In genomic region chr3:116441652-116442051, GRCh38 we compare ENCODE assay signal across 24 cellular contexts. TPM values are rescaled to one million over a fixed set of nuclear protein-coding genes. Genes with fewer than 3 reads are reported as not detected.
DNase-seq lines count a peak whose midpoint lies in the region; ATAC-seq, FAIRE-seq and TF ChIP-seq lines count a peak whose summit lies in the region.
"Had no signal": no experiment of that assay in that cellular context is flagged by ENCODE, and none has a peak within 500 bp of the region (broad histone marks: within the 10 kb centered on the region; RNA-seq: fewer than 3 reads in every experiment).

No MANE protein-coding gene starts in this region.

- no peak for TF ChIP-seq CTCF in brain (conservative IDR thresholded peaks at IDR 0.05)
- no peak for TF ChIP-seq CTCF in mesothelial cell of epicardium (IDR thresholded peaks at IDR 0.05; ENCODE audit: unreplicated experiment)
- TF ChIP-seq CTCF in upper lobe of left lung (IDR thresholded peaks at IDR 0.05), result no peak

- no peak overlapping the region for H3K9ac ChIP-seq in mesendoderm (ENCODE audit: low read length)
- H3K9ac ChIP-seq: SK-N-SH had no signal

- H2AK5ac ChIP-seq in mesendoderm (ENCODE audit: low read length), result no peak overlapping the region

- WGBS in mesendoderm (ENCODE audit: extremely low coverage, insufficient coverage, low lambda C conversion rate), result no CpG with 5 or more reads among the region's 4 CpGs
- 93 to 97% methylated on average over 4 of the region's 4 CpGs for whole genome bisulfite sequencing in upper lobe of left lung, 2 donors

- H3K4ac ChIP-seq in mesendoderm (ENCODE audit: low read depth, low read length), result no peak overlapping the region

- H3K4me3 ChIP-seq in mesendoderm (ENCODE audit: low read length), result no peak overlapping the region
- H3K4me3 ChIP-seq in upper lobe of left lung, result no peak overlapping the region
- H3K4me3 ChIP-seq: HAP-1 had no signal

- no peak overlapping the region for H2BK120ac ChIP-seq in mesendoderm (ENCODE audit: low read depth, low read length)

- H3K27ac Mint-ChIP-seq in brain (peak overlapping the region in 3 of 5 experiments; percentile 88 to 97 (median 95)), mesothelial cell of epicardium (peak overlapping the region; percentile 1)

- no peak overlapping the region for H3K56ac ChIP-seq in mesendoderm (ENCODE audit: low read length)

- H3K4me1 ChIP-seq in mesendoderm (ENCODE audit: control insufficient read depth, low read depth, low read length) (peaks cover 3% of the 10 kb centered on the region), upper lobe of left lung (no peaks in the 10 kb centered on the region)
- H3K4me1 ChIP-seq: HAP-1 had no signal

- no peak overlapping the region for H2BK15ac ChIP-seq in mesendoderm (replicated peaks; ENCODE audit: low read depth)

- H3K4me3 Mint-ChIP-seq in brain, result peak overlapping the region; percentile 88 to 95 (median 91)
- peak overlapping the region; percentile 17 for H3K4me3 Mint-ChIP-seq in mesothelial cell of epicardium

- H3K4me1 Mint-ChIP-seq in brain (peaks cover 63% of the 10 kb centered on the region), mesothelial cell of epicardium (peaks cover 38% of the 10 kb centered on the region)

- H3K9me3 ChIP-seq in upper lobe of left lung, result no peaks in the 10 kb centered on the region
- H3K9me3 ChIP-seq: HAP-1, SK-N-SH had no signal

- H3K4me2 ChIP-seq in mesendoderm (ENCODE audit: low read length), result no peak overlapping the region

- H4K5ac ChIP-seq in mesendoderm (ENCODE audit: low read length), result no peak overlapping the region

- peak; percentile 67 for FAIRE-seq in G401.6 (lab: Jason Lieb, UNC)
- FAIRE-seq: D721Med had no signal

- H3K79me2 ChIP-seq in mesendoderm (ENCODE audit: control insufficient read depth, insufficient read depth, low read length), result no peaks in the 10 kb centered on the region

- H2BK5ac ChIP-seq in mesendoderm (ENCODE audit: low read length), result no peak overlapping the region

- H3K9me3 Mint-ChIP-seq in brain (no peaks in the 10 kb centered on the region), mesothelial cell of epicardium (no peaks in the 10 kb centered on the region)

- H3K36me3 Mint-ChIP-seq in brain (no peaks in the 10 kb centered on the region), mesothelial cell of epicardium (no peaks in the 10 kb centered on the region)

- no peak for TF ChIP-seq EP300 in upper lobe of left lung (IDR thresholded peaks at IDR 0.05)

- TF ChIP-seq POLR2A in upper lobe of left lung (IDR thresholded peaks at IDR 0.05), result no peak

- H3K27me3 Mint-ChIP-seq in brain, result no peaks in the 10 kb centered on the region
- H3K27me3 Mint-ChIP-seq in mesothelial cell of epicardium (ENCODE audit: low read depth), result peaks cover 28% of the 10 kb centered on the region

- H3K27ac ChIP-seq in mesendoderm (ENCODE audit: low read depth, low read length), result no peak overlapping the region
- H3K27ac ChIP-seq in upper lobe of left lung, result no peak overlapping the region
- H3K27ac ChIP-seq: C4-2B, HL-60 had no signal

- H3K79me1 ChIP-seq in mesendoderm (ENCODE audit: low read length), result no peaks in the 10 kb centered on the region

- H3K27me3 ChIP-seq in mesendoderm (ENCODE audit: insufficient read depth, low read length, poor library complexity) (no peaks in the 10 kb centered on the region), upper lobe of left lung (no peaks in the 10 kb centered on the region)

- H4K8ac ChIP-seq in mesendoderm (ENCODE audit: low read depth, low read length), result no peak overlapping the region

- H3K36me3 ChIP-seq in mesendoderm (ENCODE audit: control insufficient read depth, insufficient read depth, low read length) (no peaks in the 10 kb centered on the region), upper lobe of left lung (no peaks in the 10 kb centered on the region)
- H3K36me3 ChIP-seq: HAP-1 had no signal

- DNase-seq in mesothelial cell of epicardium (ENCODE audit: low spot score in 2 of 2, unreplicated experiment in 2 of 2), result no peak
- peak; percentile 69 for DNase-seq in superior temporal gyrus (ENCODE audit: extremely low spot score)
- no peak for DNase-seq in mesendoderm
- no peak for DNase-seq in A172 (ENCODE audit: low spot score)
- DNase-seq in upper lobe of left lung, result no peak
- DNase-seq: ACHN, DMS79 treated with DMSO at 0.1 percent for 48 hours, GF-D8, IMR-90, NCI-H1048, NCI-H1436, NCI-H2029 treated with DMSO at 0.1 percent for 48 hours, NCI-H2171, NCI-H446, NCI-H748 treated with DMSO at 0.1 percent for 48 hours, Right ventricle myocardium superior, SK-N-SH had no signal

- no peak overlapping the region for H3K18ac ChIP-seq in mesendoderm (ENCODE audit: low read length)

- H3K23ac ChIP-seq in mesendoderm (ENCODE audit: low read length), result no peak overlapping the region

- no peak for ATAC-seq in upper lobe of left lung (ENCODE audit: low FRiP score in 2 of 2)

RNA-seq across cellular contexts. Expression of gene LSAMP, which starts 3.6 kb away (rescaled TPM):
- 21.4 TPM for polyA plus RNA-seq in brain (ENCODE audit: insufficient read depth, low read depth, low replicate concordance)
- total RNA-seq in mesothelial cell of epicardium, result 30.1 to 34.6 TPM (median 32.3 TPM) in 3 replicates
- 0.56 TPM for polyA plus RNA-seq in mesendoderm (2013, experiment 1 of 2)
- polyA plus RNA-seq in mesendoderm (2013, experiment 2 of 2), result 0.91 TPM
- 0.10 and 0.26 TPM in 2 replicates for total RNA-seq in A172 (2014; rRNA removed; shearing (Covaris generic))
- total RNA-seq in upper lobe of left lung, result 10 to 100 TPM in 5 of 6 donors, 1 to 10 TPM in 1; 7.1 to 28.1 (median 13.4) TPM
- total RNA-seq: MCF 10A had no signal
